ENCODE assay signal across 1 cellular context in the genomic region with DNA sequence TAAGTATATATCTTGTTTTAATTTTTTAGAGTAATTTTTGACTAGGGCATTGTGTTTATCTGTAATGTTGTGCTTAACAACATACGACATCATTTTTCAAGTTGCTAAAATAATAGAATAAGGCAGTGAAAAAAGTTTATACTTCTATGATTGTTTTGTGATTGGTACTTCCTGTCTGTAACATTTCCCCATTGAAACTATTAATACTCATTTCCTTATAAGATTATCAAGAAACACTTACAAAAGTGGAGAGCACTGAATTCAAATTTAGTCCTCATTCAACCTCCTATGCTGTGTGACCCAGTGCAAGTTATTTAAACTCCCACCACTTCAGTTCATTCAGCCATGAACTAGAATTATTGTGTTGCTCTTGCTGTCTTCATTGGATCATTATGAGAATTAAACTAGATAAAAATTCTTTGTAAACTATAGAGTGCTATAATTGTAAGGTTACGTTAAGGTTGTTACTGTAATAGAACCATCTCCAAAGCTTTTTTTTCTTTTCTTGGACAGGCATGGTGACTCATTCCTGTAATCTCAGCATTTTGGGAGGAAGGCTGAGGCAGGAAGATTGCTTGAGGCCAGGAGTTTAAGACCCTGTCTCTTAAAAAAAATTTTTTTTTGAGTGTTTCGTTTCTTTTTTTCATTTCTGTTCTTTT.
A peak's percentile ranks its signal among the peaks of the same experiment; 100 is the strongest.
TF ChIP-seq lines count a peak whose summit lies in the region.

No MANE protein-coding gene starts in this region.

TF ChIP-seq in SK-N-SH, 30 proteins besides CTCF, POLR2A, EP300 and RAD21 (continued from another document):
- TF ChIP-seq, protein P1, sequence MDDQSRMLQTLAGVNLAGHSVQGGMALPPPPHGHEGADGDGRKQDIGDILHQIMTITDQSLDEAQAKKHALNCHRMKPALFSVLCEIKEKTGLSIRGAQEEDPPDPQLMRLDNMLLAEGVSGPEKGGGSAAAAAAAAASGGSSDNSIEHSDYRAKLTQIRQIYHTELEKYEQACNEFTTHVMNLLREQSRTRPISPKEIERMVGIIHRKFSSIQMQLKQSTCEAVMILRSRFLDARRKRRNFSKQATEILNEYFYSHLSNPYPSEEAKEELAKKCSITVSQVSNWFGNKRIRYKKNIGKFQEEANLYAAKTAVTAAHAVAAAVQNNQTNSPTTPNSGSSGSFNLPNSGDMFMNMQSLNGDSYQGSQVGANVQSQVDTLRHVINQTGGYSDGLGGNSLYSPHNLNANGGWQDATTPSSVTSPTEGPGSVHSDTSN (IDR thresholded peaks at IDR 0.05) = no peak
- TF ChIP-seq, protein P2, sequence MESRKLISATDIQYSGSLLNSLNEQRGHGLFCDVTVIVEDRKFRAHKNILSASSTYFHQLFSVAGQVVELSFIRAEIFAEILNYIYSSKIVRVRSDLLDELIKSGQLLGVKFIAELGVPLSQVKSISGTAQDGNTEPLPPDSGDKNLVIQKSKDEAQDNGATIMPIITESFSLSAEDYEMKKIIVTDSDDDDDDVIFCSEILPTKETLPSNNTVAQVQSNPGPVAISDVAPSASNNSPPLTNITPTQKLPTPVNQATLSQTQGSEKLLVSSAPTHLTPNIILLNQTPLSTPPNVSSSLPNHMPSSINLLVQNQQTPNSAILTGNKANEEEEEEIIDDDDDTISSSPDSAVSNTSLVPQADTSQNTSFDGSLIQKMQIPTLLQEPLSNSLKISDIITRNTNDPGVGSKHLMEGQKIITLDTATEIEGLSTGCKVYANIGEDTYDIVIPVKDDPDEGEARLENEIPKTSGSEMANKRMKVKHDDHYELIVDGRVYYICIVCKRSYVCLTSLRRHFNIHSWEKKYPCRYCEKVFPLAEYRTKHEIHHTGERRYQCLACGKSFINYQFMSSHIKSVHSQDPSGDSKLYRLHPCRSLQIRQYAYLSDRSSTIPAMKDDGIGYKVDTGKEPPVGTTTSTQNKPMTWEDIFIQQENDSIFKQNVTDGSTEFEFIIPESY (IDR thresholded peaks at IDR 0.05; ENCODE audit: borderline replicate concordance, low read depth) = no peak
- TF ChIP-seq ELF1 (IDR thresholded peaks at IDR 0.05) = no peak
- TF ChIP-seq JUND (IDR thresholded peaks at IDR 0.05) = peak; percentile 52
- TF ChIP-seq NFIC (IDR thresholded peaks at IDR 0.05; ENCODE audit: borderline replicate concordance) = no peak
- no peak for TF ChIP-seq TCF12 (IDR thresholded peaks at IDR 0.05)
- TF ChIP-seq, protein P3, sequence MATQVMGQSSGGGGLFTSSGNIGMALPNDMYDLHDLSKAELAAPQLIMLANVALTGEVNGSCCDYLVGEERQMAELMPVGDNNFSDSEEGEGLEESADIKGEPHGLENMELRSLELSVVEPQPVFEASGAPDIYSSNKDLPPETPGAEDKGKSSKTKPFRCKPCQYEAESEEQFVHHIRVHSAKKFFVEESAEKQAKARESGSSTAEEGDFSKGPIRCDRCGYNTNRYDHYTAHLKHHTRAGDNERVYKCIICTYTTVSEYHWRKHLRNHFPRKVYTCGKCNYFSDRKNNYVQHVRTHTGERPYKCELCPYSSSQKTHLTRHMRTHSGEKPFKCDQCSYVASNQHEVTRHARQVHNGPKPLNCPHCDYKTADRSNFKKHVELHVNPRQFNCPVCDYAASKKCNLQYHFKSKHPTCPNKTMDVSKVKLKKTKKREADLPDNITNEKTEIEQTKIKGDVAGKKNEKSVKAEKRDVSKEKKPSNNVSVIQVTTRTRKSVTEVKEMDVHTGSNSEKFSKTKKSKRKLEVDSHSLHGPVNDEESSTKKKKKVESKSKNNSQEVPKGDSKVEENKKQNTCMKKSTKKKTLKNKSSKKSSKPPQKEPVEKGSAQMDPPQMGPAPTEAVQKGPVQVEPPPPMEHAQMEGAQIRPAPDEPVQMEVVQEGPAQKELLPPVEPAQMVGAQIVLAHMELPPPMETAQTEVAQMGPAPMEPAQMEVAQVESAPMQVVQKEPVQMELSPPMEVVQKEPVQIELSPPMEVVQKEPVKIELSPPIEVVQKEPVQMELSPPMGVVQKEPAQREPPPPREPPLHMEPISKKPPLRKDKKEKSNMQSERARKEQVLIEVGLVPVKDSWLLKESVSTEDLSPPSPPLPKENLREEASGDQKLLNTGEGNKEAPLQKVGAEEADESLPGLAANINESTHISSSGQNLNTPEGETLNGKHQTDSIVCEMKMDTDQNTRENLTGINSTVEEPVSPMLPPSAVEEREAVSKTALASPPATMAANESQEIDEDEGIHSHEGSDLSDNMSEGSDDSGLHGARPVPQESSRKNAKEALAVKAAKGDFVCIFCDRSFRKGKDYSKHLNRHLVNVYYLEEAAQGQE (IDR thresholded peaks at IDR 0.05; ENCODE audit: low read depth, low read length) = no peak
- no peak for TF ChIP-seq EZH2phosphoT487 (IDR thresholded peaks at IDR 0.05; ENCODE audit: borderline replicate concordance, low read depth)
- TF ChIP-seq FOXJ3 (CRISPR knock-in tag; IDR thresholded peaks at IDR 0.05) = no peak
- TF ChIP-seq FOSL2 (IDR thresholded peaks at IDR 0.05; ENCODE audit: borderline replicate concordance, low read depth) = peak; percentile 66; the same call in 1 of the 2 replicates
- TF ChIP-seq RXRA (IDR thresholded peaks at IDR 0.05; ENCODE audit: borderline replicate concordance, low read depth) = no peak
- no peak for TF ChIP-seq POLR2AphosphoS5 (IDR thresholded peaks at IDR 0.05; ENCODE audit: low read depth, low read length)
TF ChIP-seq in SK-N-SH: peak in this region for 2.
